8 cellular contexts compared by ENCODE assay signal in the genomic region with DNA sequence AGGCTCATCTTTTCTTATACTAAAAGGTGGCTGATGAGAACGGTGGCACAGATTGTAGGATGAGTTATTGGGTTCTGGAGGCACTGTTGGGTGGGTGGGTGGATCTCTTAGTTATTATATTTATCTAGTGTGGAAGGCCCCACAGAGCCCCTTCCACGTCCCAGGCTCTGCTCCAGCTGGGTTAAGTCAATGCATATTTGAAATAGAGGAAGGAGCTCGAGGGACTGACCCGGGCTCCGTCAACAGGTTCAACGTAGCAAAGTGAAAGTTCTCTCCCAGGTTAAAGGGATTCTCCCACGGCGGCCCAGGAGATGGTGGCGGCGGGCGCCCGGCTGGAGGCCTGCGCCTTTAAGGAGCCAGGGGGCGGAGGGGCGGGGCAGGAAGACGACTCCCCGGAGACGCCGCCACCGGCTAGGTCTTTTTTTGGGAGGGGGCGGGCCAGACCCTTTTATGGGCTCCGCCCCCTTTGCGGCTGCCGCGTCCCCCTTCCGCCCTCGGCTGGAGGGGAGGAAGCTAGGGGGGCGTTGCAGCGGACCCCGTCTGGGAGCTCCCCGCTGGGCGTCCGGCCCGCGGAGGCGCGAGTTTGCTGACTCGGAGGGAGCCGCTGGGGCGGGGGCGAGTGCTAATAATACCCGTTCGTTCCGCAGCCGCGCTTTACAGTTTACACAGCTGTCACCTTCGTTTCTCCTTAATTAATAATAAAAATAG. TPM values are rescaled to one million over a fixed set of nuclear protein-coding genes. Genes with fewer than 3 reads are reported as not detected.
DNase-seq lines count a peak whose midpoint lies in the region; ATAC-seq lines count a peak whose summit lies in the region.

No MANE protein-coding gene starts in this region.

- DNase-seq in DMS 273 (lab: John Stamatoyannopoulos, UW; ENCODE audit: unreplicated experiment) (peak; percentile 92), HuH-7 (ENCODE audit: low spot score) (peak; percentile 68), OCI-M1 (lab: John Stamatoyannopoulos, UW) (peak; percentile 100), activated T-cell treated with anti-CD3 and anti-CD28 coated beads for 48 hours (ENCODE audit: low read depth) (peak; percentile 91), myocyte (ENCODE audit: low read depth) (peak; percentile 95)
- DNase-seq in stimulated activated CD8-positive, alpha-beta memory T cell treated with anti-CD3 and anti-CD28 coated beads, Interleukin-7, amount 100 ng/mL, for 4 hours (ENCODE audit: low read depth in 2 of 2) = peak; percentile 81 to 91

- peak; percentile 64 for ATAC-seq in GM21515 (IDR thresholded peaks at IDR 0.05; ENCODE audit: unreplicated experiment)
- ATAC-seq in esophagus mucosa = peak; percentile 80

RNA-seq across cellular contexts. Expression of gene INPPL1, which starts 1.5 kb away (rescaled TPM):
- 21.2 TPM for total RNA-seq in esophagus mucosa
- total RNA-seq in myocyte = 490 and 646 TPM in 2 replicates
- 285 TPM for polyA plus RNA-seq in myocyte (2012)

RNA-seq across cellular contexts. Expression of gene FOLR2, which starts 6.5 kb away (rescaled TPM):
- total RNA-seq in esophagus mucosa (0.24 TPM), myocyte (not detected in 2 replicates)
- 0.11 TPM for polyA plus RNA-seq in myocyte (2012)

RNA-seq across cellular contexts. Expression of gene PHOX2A, which starts 20.9 kb away (rescaled TPM):
- total RNA-seq in esophagus mucosa = not detected
- not detected in 2 replicates for total RNA-seq in myocyte
- not detected for polyA plus RNA-seq in myocyte (2012)

RNA-seq across cellular contexts. Expression of gene FOLR1, which starts 31.1 kb away (rescaled TPM):
- total RNA-seq in esophagus mucosa (0.96 TPM), myocyte (34.8 and 39.0 TPM in 2 replicates)
- 36.0 TPM for polyA plus RNA-seq in myocyte (2012)

Comparison
In these comparisons a context has a peak if more than half of its experiments do, and no peak if none do; other contexts are left out.
1. Peak in every context shown above with its lines: DNase-seq and ATAC-seq.
2. RNA of gene INPPL1, which starts 1.5 kb away (total RNA-seq): 490 to 646 TPM in myocyte; 21.2 TPM in esophagus mucosa (single experiment); every median in the first group is over 10 times any median in the second.